Comparison of ENCODE assay signal across 17 cellular contexts in genomic region chr11:16242806-16243205, GRCh38.
DNase-seq lines count a peak whose midpoint lies in the region; ATAC-seq and TF ChIP-seq lines count a peak whose summit lies in the region.
"Had no signal": no experiment of that assay in that cellular context is flagged by ENCODE, and none has a peak within 500 bp of the region (broad histone marks: within the 10 kb centered on the region; RNA-seq: fewer than 3 reads in every experiment).

No MANE protein-coding gene starts in this region.

- H3K4me3 Mint-ChIP-seq in stimulated activated naive B cell treated with anti-CD40 and anti-IgM and Interleukin-4, amounts not matched to agents 10 μg/mL and 1 μg/mL and 100 μg/mL, for 72 hours, result no peak overlapping the region
- H3K4me3 Mint-ChIP-seq: activated CD8-positive, alpha-beta memory T cell treated with anti-CD3 and anti-CD28 coated beads, Interleukin-2, amount 10 ng/mL, durations not matched to agents 7 days and 5 days had no signal

- intact Hi-C loops in left lung (cut with DNase I) (no loop called here), cardiac septum (cut with DNase I) (no loop called here)

- H3K9me3 ChIP-seq in left lung, result peaks cover 0 to 7% of the 10 kb centered on the region in 2 donors

- no peak for DNase-seq in stimulated activated naive B cell treated with anti-CD40 and anti-IgM and Interleukin-4, amounts not matched to agents 10 μg/mL and 1 μg/mL and 100 μg/mL, for 72 hours
- no peak for DNase-seq in left lung
- DNase-seq in cardiac septum (ENCODE audit: low spot score), result no peak
- DNase-seq: activated CD4-positive, CD25-positive, alpha-beta regulatory T cell; activated CD8-positive, alpha-beta memory T cell treated with anti-CD3 and anti-CD28 coated beads, Interleukin-2, amount 10 ng/mL, durations not matched to agents 7 days and 5 days; aorta; foreskin fibroblast; left ventricle myocardium superior; NCI-H1092 treated with DMSO at 0.1 percent for 48 hours had no signal

- no peaks in the 10 kb centered on the region for H3K27me3 Mint-ChIP-seq in stimulated activated naive B cell treated with anti-CD40 and anti-IgM and Interleukin-4, amounts not matched to agents 10 μg/mL and 1 μg/mL and 100 μg/mL, for 72 hours
- H3K27me3 Mint-ChIP-seq: activated CD8-positive, alpha-beta memory T cell treated with anti-CD3 and anti-CD28 coated beads, Interleukin-2, amount 10 ng/mL, durations not matched to agents 7 days and 5 days had no signal

- no peaks in the 10 kb centered on the region for H3K27me3 ChIP-seq in left lung
- H3K27me3 ChIP-seq: tibial nerve had no signal

- TF ChIP-seq CTCF in left lung (IDR thresholded peaks at IDR 0.05), result no peak

- H3K4me1 ChIP-seq in left lung, result no peaks in the 10 kb centered on the region
- H3K4me1 ChIP-seq: parathyroid adenoma had no signal

- peak; percentile 85 for ATAC-seq in GM19043 (IDR thresholded peaks at IDR 0.05; ENCODE audit: low read depth, unreplicated experiment)
- ATAC-seq in HG02759 (IDR thresholded peaks at IDR 0.05; ENCODE audit: unreplicated experiment), result peak; percentile 78
- ATAC-seq in HG03280 (IDR thresholded peaks at IDR 0.05; ENCODE audit: unreplicated experiment), result peak; percentile 70
- ATAC-seq in stimulated activated naive B cell treated with anti-CD40 and anti-IgM and Interleukin-4, amounts not matched to agents 10 μg/mL and 1 μg/mL and 100 μg/mL, for 72 hours (replicated peaks), result peak; percentile 22 to 61
- ATAC-seq in left lung, result no peak
- ATAC-seq in activated CD4-positive, CD25-positive, alpha-beta regulatory T cell treated with anti-CD3 and anti-CD28 coated beads, Interleukin-2, amount 50 U/mL, for 24 hours, result no peak
- no peak for ATAC-seq in HG03108 (IDR thresholded peaks at IDR 0.05; ENCODE audit: unreplicated experiment)
- ATAC-seq: activated CD8-positive, alpha-beta memory T cell treated with anti-CD3 and anti-CD28 coated beads, Interleukin-2, amount 10 ng/mL, durations not matched to agents 7 days and 5 days; left ventricle myocardium superior had no signal

- H3K9me3 Mint-ChIP-seq in stimulated activated naive B cell treated with anti-CD40 and anti-IgM and Interleukin-4, amounts not matched to agents 10 μg/mL and 1 μg/mL and 100 μg/mL, for 72 hours, result peaks cover 0 to 4% of the 10 kb centered on the region in 2 donors

- H3K27ac Mint-ChIP-seq in stimulated activated naive B cell treated with anti-CD40 and anti-IgM and Interleukin-4, amounts not matched to agents 10 μg/mL and 1 μg/mL and 100 μg/mL, for 72 hours, result no peak overlapping the region
- H3K27ac Mint-ChIP-seq: activated CD8-positive, alpha-beta memory T cell treated with anti-CD3 and anti-CD28 coated beads, Interleukin-2, amount 10 ng/mL, durations not matched to agents 7 days and 5 days had no signal

- H3K4me3 ChIP-seq in left lung, result no peak overlapping the region
- H3K4me3 ChIP-seq: skin epidermis, tibial nerve had no signal

- H3K36me3 Mint-ChIP-seq in stimulated activated naive B cell treated with anti-CD40 and anti-IgM and Interleukin-4, amounts not matched to agents 10 μg/mL and 1 μg/mL and 100 μg/mL, for 72 hours, result no peaks in the 10 kb centered on the region
- H3K36me3 Mint-ChIP-seq: activated CD8-positive, alpha-beta memory T cell treated with anti-CD3 and anti-CD28 coated beads, Interleukin-2, amount 10 ng/mL, durations not matched to agents 7 days and 5 days had no signal

- H3K27ac ChIP-seq in left lung, result no peak overlapping the region
- H3K27ac ChIP-seq: parathyroid adenoma, skin epidermis, tibial nerve had no signal

- H3K4me1 Mint-ChIP-seq in stimulated activated naive B cell treated with anti-CD40 and anti-IgM and Interleukin-4, amounts not matched to agents 10 μg/mL and 1 μg/mL and 100 μg/mL, for 72 hours, result peaks cover 0 to 5% of the 10 kb centered on the region in 2 donors
- H3K4me1 Mint-ChIP-seq: activated CD8-positive, alpha-beta memory T cell treated with anti-CD3 and anti-CD28 coated beads, Interleukin-2, amount 10 ng/mL, durations not matched to agents 7 days and 5 days had no signal

- no peaks in the 10 kb centered on the region for H3K36me3 ChIP-seq in left lung
- H3K36me3 ChIP-seq: tibial nerve had no signal

Comparison
In these comparisons a context has a peak if more than half of its experiments do, and no peak if none do; other contexts are left out.
1. ATAC-seq: peak in GM19043 (single experiment), HG02759 (single experiment), HG03280 (single experiment) and stimulated activated naive B cell treated with anti-CD40 and anti-IgM and Interleukin-4, amounts not matched to agents 10 μg/mL and 1 μg/mL and 100 μg/mL, for 72 hours (2 of 2); none in left lung (single experiment), activated CD4-positive, CD25-positive, alpha-beta regulatory T cell treated with anti-CD3 and anti-CD28 coated beads, Interleukin-2, amount 50 U/mL, for 24 hours (0 of 2) and HG03108 (single experiment).